Comparison of ENCODE assay signal across 8 cellular contexts in genomic region chr10:103276941-103277712, GRCh38. TPM values are rescaled to one million over a fixed set of nuclear protein-coding genes. Genes with fewer than 3 reads are reported as not detected.
A peak's percentile ranks its signal among the peaks of the same experiment; 100 is the strongest.
DNase-seq lines count a peak whose midpoint lies in the region; ATAC-seq and TF ChIP-seq lines count a peak whose summit lies in the region.

Gene INA, plus strand, starts transcription at chr10:103277138. Its CDS starts 74 bp downstream, at chr10:103277212.

- TF ChIP-seq CTCF in coronary artery (IDR thresholded peaks at IDR 0.05) (no peak), omental fat pad (IDR thresholded peaks at IDR 0.05) (no peak)

- peak in 1 of 5 donors; percentile 41 for DNase-seq in CD4-positive, alpha-beta memory T cell
- peak; percentile 92 for DNase-seq in HEK293T (ENCODE audit: extremely low spot score)
- no peak for DNase-seq in SJSA1 (ENCODE audit: low read depth in 1 of 2, low spot score in 2 of 2)
- no peak for DNase-seq in coronary artery (ENCODE audit: low spot score)
- DNase-seq in middle frontal gyrus (ENCODE audit: extremely low spot score, low spot score), result peak; percentile 30
- DNase-seq in omental fat pad (ENCODE audit: low spot score), result no peak

- H3K4me1 Mint-ChIP-seq in CD4-positive, alpha-beta memory T cell, result peaks cover 3 to 21% (median 6%) of the 10 kb centered on the region in 4 donors

- no peak within 1 kb of the TSS for H3K27ac Mint-ChIP-seq in CD4-positive, alpha-beta memory T cell

- peak within 1 kb of the TSS; percentile 44 to 78 (median 66) for H3K4me3 Mint-ChIP-seq in CD4-positive, alpha-beta memory T cell

- intact Hi-C loops in CD4-positive, alpha-beta memory T cell (cut with micrococcal nuclease), result no loop called here

- H3K36me3 ChIP-seq in CD4-positive, alpha-beta memory T cell (ENCODE audit: insufficient read depth, low read length), result no peaks in the 10 kb centered on the region
- no peaks in the 10 kb centered on the region for H3K36me3 ChIP-seq in SJSA1

- H3K27me3 Mint-ChIP-seq in CD4-positive, alpha-beta memory T cell, result peaks cover 19 to 45% of the 10 kb centered on the region in 2 donors

- no peak within 1 kb of the TSS for H3K27ac ChIP-seq in CD4-positive, alpha-beta memory T cell (ENCODE audit: low read depth, low read length)
- H3K27ac ChIP-seq in SJSA1 (no peak within 1 kb of the TSS), coronary artery (no peak within 1 kb of the TSS)

- peaks cover 34% of the 10 kb centered on the region for H3K27me3 ChIP-seq in CD4-positive, alpha-beta memory T cell (ENCODE audit: insufficient read depth, low read length)
- H3K27me3 ChIP-seq in SJSA1 (replicated peaks), result peaks cover 51% of the 10 kb centered on the region

- H3K4me3 ChIP-seq in CD4-positive, alpha-beta memory T cell (ENCODE audit: low read length in 2 of 2), result no peak within 1 kb of the TSS
- H3K4me3 ChIP-seq in SJSA1 (peak within 1 kb of the TSS; percentile 17), coronary artery (peak within 1 kb of the TSS; percentile 58)

- CTCF ChIA-PET in CD4-positive, alpha-beta memory T cell (lab: Charles Lee; ENCODE audit: partially characterized antibody), result interaction anchor here (1.1 kb wide), 1 partner anchor 33 kb away, joined by 3 read pairs; no protein-coding TSS in a partner anchor
- CTCF ChIA-PET in HEK293T (lab: Yijun Ruan, JAX), result interaction anchor here (0.6 kb wide), 1 partner anchor 11 kb away, joined by 3 read pairs; no protein-coding TSS in a partner anchor

- peaks cover 22% of the 10 kb centered on the region for H3K4me1 ChIP-seq in CD4-positive, alpha-beta memory T cell (ENCODE audit: insufficient read depth, low read length)
- peaks cover 25% of the 10 kb centered on the region for H3K4me1 ChIP-seq in SJSA1 (replicated peaks)

- no peak for ATAC-seq in HG03139 (IDR thresholded peaks at IDR 0.05; ENCODE audit: unreplicated experiment)
- no peak for ATAC-seq in omental fat pad (ENCODE audit: low FRiP score)
- no peak for ATAC-seq in HG02852 (IDR thresholded peaks at IDR 0.05; ENCODE audit: unreplicated experiment)

- H3K9me3 Mint-ChIP-seq in CD4-positive, alpha-beta memory T cell, result peaks cover 0 to 10% (median 7%) of the 10 kb centered on the region in 8 donors

- POLR2A ChIA-PET in CD4-positive, alpha-beta memory T cell (lab: Charles Lee; ENCODE audit: partially characterized antibody), result no interaction called here
- POLR2A ChIA-PET in HEK293T (lab: Yijun Ruan, JAX), result interaction anchor here (0.6 to 1.7 kb wide), 2 partner anchors 28 to 38 kb away, joined by 3 read pairs; no protein-coding TSS in a partner anchor

- no peaks in the 10 kb centered on the region for H3K9me3 ChIP-seq in CD4-positive, alpha-beta memory T cell (ENCODE audit: control insufficient read depth in 1 of 2, low read length in 2 of 2)
- H3K9me3 ChIP-seq in SJSA1 (replicated peaks), result peaks cover 16% of the 10 kb centered on the region

- H3K36me3 Mint-ChIP-seq in CD4-positive, alpha-beta memory T cell, result peaks cover 0 to 9% of the 10 kb centered on the region in 2 donors

TF ChIP-seq in HEK293T, 16 proteins besides CTCF, POLR2A, EP300 and RAD21:
- no peak for TF ChIP-seq FOXK2 (IDR thresholded peaks at IDR 0.05)
- no peak for TF ChIP-seq ZNF384 (IDR thresholded peaks at IDR 0.05)
- TF ChIP-seq NFRKB (IDR thresholded peaks at IDR 0.05), result no peak
- TF ChIP-seq HDGF (IDR thresholded peaks at IDR 0.05; ENCODE audit: borderline replicate concordance), result no peak
- TF ChIP-seq L3MBTL2 (conservative IDR thresholded peaks at IDR 0.05), result peak; percentile 88

RNA-seq across cellular contexts. Expression of gene INA, which starts in this region (rescaled TPM):
- not detected for total RNA-seq in CD4-positive, alpha-beta memory T cell
- polyA plus RNA-seq in CD4-positive, alpha-beta memory T cell, result not detected
- total RNA-seq in SJSA1 (2014; rRNA removed; shearing (Covaris generic)), result 0.42 and 1.7 TPM in 2 replicates
- not detected for total RNA-seq in omental fat pad

Comparison
In these comparisons a context has a peak if more than half of its experiments do, and no peak if none do; other contexts are left out.
1. DNase-seq: peak in HEK293T (single experiment) and middle frontal gyrus (single experiment); none in SJSA1 (0 of 2), coronary artery (single experiment) and omental fat pad (single experiment).
2. H3K4me3 ChIP-seq: peak in SJSA1 (single experiment) and coronary artery (single experiment); none in CD4-positive, alpha-beta memory T cell (0 of 2).